Comparison of ENCODE assay signal across 8 cellular contexts in the genomic region with DNA sequence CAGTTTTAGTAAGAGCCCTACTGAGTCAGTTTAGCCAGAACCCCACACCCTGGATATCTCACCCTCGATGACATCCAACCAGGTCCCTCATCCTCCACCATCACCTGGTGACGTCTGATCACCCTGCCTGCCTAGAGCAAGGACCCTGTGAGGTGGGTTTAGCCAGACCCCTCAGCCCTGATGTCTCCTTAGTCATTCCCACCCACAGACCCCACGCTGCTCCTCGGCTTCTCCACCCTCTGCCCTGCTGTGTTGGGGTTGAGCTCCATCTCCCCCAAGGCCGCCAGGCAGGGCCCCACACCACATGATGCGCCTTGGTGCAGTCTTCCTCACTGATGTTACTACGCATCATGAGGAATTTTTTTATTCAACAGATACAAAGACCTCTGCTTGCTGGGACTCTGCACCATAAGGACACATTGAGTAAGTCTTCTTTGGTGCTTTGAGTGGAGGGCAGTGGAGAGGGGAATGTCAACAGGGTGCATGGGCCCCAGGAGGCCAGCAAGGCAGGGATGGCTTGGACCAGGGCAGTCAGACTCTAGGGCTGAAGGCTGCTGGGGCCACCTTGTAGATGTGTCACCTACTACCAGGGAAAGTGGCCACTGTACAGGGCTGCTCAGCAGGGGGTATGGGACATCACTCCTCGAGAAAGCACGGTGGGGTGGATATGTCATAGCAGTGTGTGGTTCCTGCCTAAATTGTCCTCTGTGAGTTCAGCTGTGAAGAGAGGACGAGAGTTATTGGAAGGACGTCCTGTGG. TPM values are rescaled to one million over a fixed set of nuclear protein-coding genes. Genes with fewer than 3 reads are reported as not detected.
DNase-seq lines count a peak whose midpoint lies in the region; ATAC-seq and TF ChIP-seq lines count a peak whose summit lies in the region.

No MANE protein-coding gene starts in this region.

- H3K27ac ChIP-seq in uterus: peak overlapping the region; percentile 81 to 99

- peaks cover 48% of the 10 kb centered on the region for H3K4me1 Mint-ChIP-seq in activated naive CD4-positive, alpha-beta T cell treated with anti-CD3 and anti-CD28 coated beads, Interleukin-2, amount 10 ng/mL, durations not matched to agents 7 days and 5 days
- peaks cover 27% of the 10 kb centered on the region for H3K4me1 Mint-ChIP-seq in chondrocyte (ENCODE audit: low read depth)
- peaks cover 24 to 35% (median 30%) of the 10 kb centered on the region in 3 donors for H3K4me1 Mint-ChIP-seq in naive B cell

- CTCF ChIA-PET in activated naive CD4-positive, alpha-beta T cell treated with anti-CD3 and anti-CD28 coated beads, Interleukin-2, amount 10 ng/mL, durations not matched to agents 7 days and 5 days (lab: Charles Lee): interaction anchor here (0.6 to 2.5 kb wide), 3 partner anchors 10 to 1946 kb away, joined by 3 to 14 read pairs (median 6); no protein-coding TSS in a partner anchor

- H3K4me1 ChIP-seq in uterus: peaks cover 0 to 8% of the 10 kb centered on the region in 2 donors

- no peak for ATAC-seq in naive B cell (ENCODE audit: low read depth in 2 of 2)
- no peak for ATAC-seq in GM19324 (IDR thresholded peaks at IDR 0.05; ENCODE audit: low FRiP score, unreplicated experiment)

- no peaks in the 10 kb centered on the region for H3K9me3 ChIP-seq in uterus

- TF ChIP-seq POLR2A in uterus (IDR thresholded peaks at IDR 0.05): no peak

- no peak overlapping the region for H3K4me3 ChIP-seq in uterus

- H3K36me3 Mint-ChIP-seq in activated naive CD4-positive, alpha-beta T cell treated with anti-CD3 and anti-CD28 coated beads, Interleukin-2, amount 10 ng/mL, durations not matched to agents 7 days and 5 days: peaks cover 3% of the 10 kb centered on the region
- H3K36me3 Mint-ChIP-seq in chondrocyte (ENCODE audit: low read depth): no peaks in the 10 kb centered on the region
- H3K36me3 Mint-ChIP-seq in naive B cell: no peaks in the 10 kb centered on the region

- peak overlapping the region; percentile 96 for H3K27ac Mint-ChIP-seq in activated naive CD4-positive, alpha-beta T cell treated with anti-CD3 and anti-CD28 coated beads, Interleukin-2, amount 10 ng/mL, durations not matched to agents 7 days and 5 days
- H3K27ac Mint-ChIP-seq in chondrocyte (ENCODE audit: unreplicated experiment): peak overlapping the region; percentile 80
- H3K27ac Mint-ChIP-seq in naive B cell: peak overlapping the region; percentile 94 to 99 (median 98)

- H3K27me3 ChIP-seq in uterus: no peaks in the 10 kb centered on the region

- H3K36me3 ChIP-seq in uterus: no peaks in the 10 kb centered on the region

- no peak for TF ChIP-seq CTCF in chondrocyte (IDR thresholded peaks at IDR 0.05)
- TF ChIP-seq CTCF in uterus (IDR thresholded peaks at IDR 0.05): no peak

- H3K27me3 Mint-ChIP-seq in activated naive CD4-positive, alpha-beta T cell treated with anti-CD3 and anti-CD28 coated beads, Interleukin-2, amount 10 ng/mL, durations not matched to agents 7 days and 5 days: peaks cover 3% of the 10 kb centered on the region
- H3K27me3 Mint-ChIP-seq in chondrocyte (ENCODE audit: low read depth) (no peaks in the 10 kb centered on the region), naive B cell (no peaks in the 10 kb centered on the region)

- H3K4me3 Mint-ChIP-seq in activated naive CD4-positive, alpha-beta T cell treated with anti-CD3 and anti-CD28 coated beads, Interleukin-2, amount 10 ng/mL, durations not matched to agents 7 days and 5 days: peak overlapping the region; percentile 88
- H3K4me3 Mint-ChIP-seq in chondrocyte (ENCODE audit: unreplicated experiment): no peak overlapping the region
- peak overlapping the region; percentile 81 to 94 (median 85) for H3K4me3 Mint-ChIP-seq in naive B cell

- intact Hi-C loops in uterus (cut with DNase I; ENCODE audit: low total_unique reads): no loop called here

- no peaks in the 10 kb centered on the region for H3K9me3 Mint-ChIP-seq in activated naive CD4-positive, alpha-beta T cell treated with anti-CD3 and anti-CD28 coated beads, Interleukin-2, amount 10 ng/mL, durations not matched to agents 7 days and 5 days
- H3K9me3 Mint-ChIP-seq in chondrocyte (ENCODE audit: low read depth) (no peaks in the 10 kb centered on the region), naive B cell (no peaks in the 10 kb centered on the region)

- DNase-seq in activated naive CD4-positive, alpha-beta T cell treated with anti-CD3 and anti-CD28 coated beads, Interleukin-2, amount 10 ng/mL, durations not matched to agents 7 days and 5 days: no peak
- DNase-seq in activated naive CD4-positive, alpha-beta T cell (lab: John Stamatoyannopoulos, UW): no peak
- DNase-seq in chondrocyte (ENCODE audit: low spot score) (no peak), naive B cell (no peak), uterus (peak in 1 of 2 donors; percentile 20), NCI-H2227 (lab: John Stamatoyannopoulos, UW; ENCODE audit: unreplicated experiment) (no peak), Kasumi-1 (lab: John Stamatoyannopoulos, UW) (no peak)

RNA-seq across cellular contexts. Expression of a gene that starts 1.6 kb away (rescaled TPM):
- total RNA-seq in chondrocyte (5.2 to 7.7 TPM (median 5.9 TPM) in 3 replicates), uterus (10 to 100 TPM in 2 of 4 donors, 1 to 10 TPM in 2; 3.3 to 13.5 (median 7.5) TPM)
- 10 to 100 TPM in 1 of 6 donors, 1 to 10 TPM in 5; 2.0 to 11.7 (median 3.1) TPM for polyA plus RNA-seq in naive B cell (ENCODE audit: low read depth in 6 of 6)

RNA-seq across cellular contexts. Expression of a gene that starts 14.2 kb away (rescaled TPM):
- total RNA-seq in chondrocyte (1.5 to 2.0 TPM (median 1.8 TPM) in 3 replicates), uterus (10 to 100 TPM in 2 of 4 donors, 1 to 10 TPM in 2; 2.6 to 25.8 (median 10.7) TPM)
- polyA plus RNA-seq in naive B cell (ENCODE audit: low read depth in 6 of 6): not detected

RNA-seq across cellular contexts. Expression of a gene that starts 23.9 kb away (rescaled TPM):
- total RNA-seq in chondrocyte (155 to 196 TPM (median 189 TPM) in 3 replicates), uterus (100 to 1,000 TPM; 124 to 406 (median 289) TPM)
- 100 to 1,000 TPM; 190 to 350 (median 220) TPM for polyA plus RNA-seq in naive B cell (ENCODE audit: low read depth in 6 of 6)

RNA-seq across cellular contexts. Expression of a gene that starts 43.9 kb away (rescaled TPM):
- total RNA-seq in chondrocyte: 6.3 to 11.4 TPM (median 10.2 TPM) in 3 replicates
- 1 to 10 TPM in 5 of 6 donors, under 1 TPM in 1; 0.78 to 2.5 (median 1.5) TPM for polyA plus RNA-seq in naive B cell (ENCODE audit: low read depth in 6 of 6)
- total RNA-seq in uterus: 10 to 100 TPM in 2 of 4 donors, 1 to 10 TPM in 2; 5.9 to 53.2 (median 22.4) TPM

RNA-seq across cellular contexts. Expression of a gene that starts 54.9 kb away (rescaled TPM):
- total RNA-seq in chondrocyte: 45.4 to 75.6 TPM (median 48.6 TPM) in 3 replicates
- polyA plus RNA-seq in naive B cell (ENCODE audit: low read depth in 6 of 6): 100 to 1,000 TPM in 5 of 6 donors, 10 to 100 TPM in 1; 98.2 to 211 (median 121) TPM
- 10 to 100 TPM; 19.4 to 43.4 (median 33.6) TPM for total RNA-seq in uterus
